In genomic region chr3:120062474-120062873, GRCh38 we compare ENCODE assay signal across 2 cellular contexts.
TF ChIP-seq lines count a peak whose summit lies in the region.

No MANE protein-coding gene starts in this region.

TF ChIP-seq in HCT116, 20 proteins besides CTCF, POLR2A, EP300 and RAD21 (continued from another document):
- TF ChIP-seq REST (IDR thresholded peaks at IDR 0.05; ENCODE audit: low read depth), result peak; percentile 61

TF ChIP-seq in PFSK-1, 5 proteins besides CTCF, POLR2A, EP300 and RAD21 (continued from another document):
- peak; percentile 79 to 91 for TF ChIP-seq REST (IDR thresholded peaks at IDR 0.05; ENCODE audit: insufficient read depth in 1 of 2, low read depth in 2 of 2, low read length in 2 of 2)
- no peak for TF ChIP-seq SIN3A (IDR thresholded peaks at IDR 0.05; ENCODE audit: borderline replicate concordance, insufficient read depth, low read length)
- no peak for TF ChIP-seq TAF1 (IDR thresholded peaks at IDR 0.05; ENCODE audit: borderline replicate concordance, insufficient read depth, low read length)
